In genomic region chr3:11613851-11614491, GRCh38 we compare ENCODE assay signal across 1 cellular context.
TF ChIP-seq lines count a peak whose summit lies in the region.

No MANE protein-coding gene starts in this region.

TF ChIP-seq in IMR-90, 13 proteins besides CTCF, POLR2A, EP300 and RAD21 (continued from another document):
- TF ChIP-seq ELK1 (IDR thresholded peaks at IDR 0.05; ENCODE audit: borderline replicate concordance, low read depth, low read length) = no peak
- TF ChIP-seq CHD1 (IDR thresholded peaks at IDR 0.05; ENCODE audit: low read depth, low read length) = no peak
- no peak for TF ChIP-seq RCOR1 (IDR thresholded peaks at IDR 0.05; ENCODE audit: insufficient replicate concordance, low read length)
